13 cellular contexts compared by ENCODE assay signal in genomic region chr12:58557156-58557555, GRCh38.
DNase-seq lines count a peak whose midpoint lies in the region; TF ChIP-seq lines count a peak whose summit lies in the region.
"Had no signal": no experiment of that assay in that cellular context is flagged by ENCODE, and none has a peak within 500 bp of the region (broad histone marks: within the 10 kb centered on the region; RNA-seq: fewer than 3 reads in every experiment).

No MANE protein-coding gene starts in this region.

- H3K4me3 ChIP-seq in SJSA1 (no peak overlapping the region), fibroblast of the aortic adventitia (ENCODE audit: low read depth, low read length) (no peak overlapping the region), SJCRH30 (no peak overlapping the region)
- H3K4me3 ChIP-seq: tibial nerve had no signal

- H3K9me3 ChIP-seq in SJSA1 (replicated peaks) (no peaks in the 10 kb centered on the region), SJCRH30 (replicated peaks) (no peaks in the 10 kb centered on the region)
- H3K9me3 ChIP-seq: tibial nerve had no signal

- DNase-seq in Daoy (ENCODE audit: low read depth): peak; percentile 17
- peak in 1 of 2 experiments; percentile 70 for DNase-seq in SJSA1 (ENCODE audit: low read depth in 1 of 2, low spot score in 2 of 2)
- peak; percentile 88 for DNase-seq in fibroblast of the aortic adventitia (ENCODE audit: low read depth)
- DNase-seq in renal cortical epithelial cell (ENCODE audit: low read depth): peak; percentile 92
- DNase-seq in SJCRH30: no peak
- no peak for DNase-seq in NCI-H345 treated with DMSO at 0.1 percent for 48 hours (lab: John Stamatoyannopoulos, UW; ENCODE audit: unreplicated experiment)
- DNase-seq in epidermal melanocyte (ENCODE audit: insufficient read length, low spot score): no peak
- DNase-seq in NCI-H2081 (lab: John Stamatoyannopoulos, UW): no peak
- DNase-seq: caudate nucleus, NCI-H345 had no signal

- peak overlapping the region; percentile 73 for H3K27ac ChIP-seq in SJSA1
- no peak overlapping the region for H3K27ac ChIP-seq in SJCRH30
- H3K27ac ChIP-seq: epithelial cell of prostate, tibial nerve, VCaP had no signal

- H3K27me3 ChIP-seq in SJSA1 (replicated peaks) (no peaks in the 10 kb centered on the region; the same call in 1 of the 2 replicates), SJCRH30 (peaks cover 11% of the 10 kb centered on the region)
- H3K27me3 ChIP-seq: tibial nerve had no signal

- no peaks in the 10 kb centered on the region for H3K36me3 ChIP-seq in SJSA1
- no peaks in the 10 kb centered on the region for H3K36me3 ChIP-seq in SJCRH30
- H3K36me3 ChIP-seq: tibial nerve had no signal

- no peak for TF ChIP-seq CTCF in fibroblast of the aortic adventitia (IDR thresholded peaks at IDR 0.05; ENCODE audit: insufficient read depth, low read length)

- H3K4me1 ChIP-seq in SJSA1 (replicated peaks) (peaks cover 16% of the 10 kb centered on the region), SJCRH30 (peaks cover 10% of the 10 kb centered on the region)
- H3K4me1 ChIP-seq: tibial nerve had no signal

Comparison
In these comparisons a context has a peak if more than half of its experiments do, and no peak if none do; other contexts are left out.
1. DNase-seq: peak in Daoy (single experiment), fibroblast of the aortic adventitia (single experiment) and renal cortical epithelial cell (single experiment); none in SJCRH30 (0 of 2), NCI-H345 treated with DMSO at 0.1 percent for 48 hours (single experiment), epidermal melanocyte (single experiment) and NCI-H2081 (0 of 2).